In the genomic region with DNA sequence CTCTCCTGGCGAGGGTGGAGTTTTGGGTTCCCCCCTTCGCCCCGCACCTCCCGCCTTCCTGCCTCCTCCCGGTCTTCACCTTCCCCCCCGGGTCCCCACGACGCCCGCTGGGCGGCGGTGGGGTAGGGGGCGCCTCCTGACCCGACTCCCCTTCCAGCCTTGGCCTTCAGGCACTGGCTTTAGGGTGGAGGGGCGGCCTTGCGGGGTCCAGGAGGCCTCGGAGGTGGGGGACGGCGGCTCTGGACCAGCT, we compare ENCODE assay signal across 8 cellular contexts. TPM values are rescaled to one million over a fixed set of nuclear protein-coding genes. Genes with fewer than 3 reads are reported as not detected.
DNase-seq lines count a peak whose midpoint lies in the region; ATAC-seq, FAIRE-seq and TF ChIP-seq lines count a peak whose summit lies in the region.

No MANE protein-coding gene starts in this region.

- DNase-seq in GM19239 (ENCODE audit: insufficient read length, low spot score): peak; percentile 73
- no peak for DNase-seq in WTC11 (ENCODE audit: low spot score)
- no peak for DNase-seq in right cardiac atrium
- no peak for DNase-seq in smooth muscle cell (lab: John Stamatoyannopoulos, UW; ENCODE audit: unreplicated experiment)
- DNase-seq in LoVo (ENCODE audit: low spot score): no peak
- no peak for DNase-seq in urothelium cell line (ENCODE audit: low spot score)

- H3F3A ChIP-seq in smooth muscle cell (ENCODE audit: low read depth): no peaks in the 10 kb centered on the region

- H4K20me1 ChIP-seq in smooth muscle cell (ENCODE audit: low read depth): peaks cover 73% of the 10 kb centered on the region

- CTCF ChIA-PET in WTC11 (lab: Charles Lee): interaction anchor here (0.7 to 1.5 kb wide), 5 partner anchors 10 to 211 kb away, joined by 3 to 4 read pairs (median 3); a partner anchor contains a TSS

- peaks cover 73% of the 10 kb centered on the region for H3K79me2 ChIP-seq in smooth muscle cell (ENCODE audit: low read depth)

- peak overlapping the region; percentile 91 for H3K27ac ChIP-seq in right cardiac atrium (ENCODE audit: low read length)
- peak overlapping the region; percentile 7 for H3K27ac ChIP-seq in smooth muscle cell (ENCODE audit: low read depth)

- H3K9ac ChIP-seq in smooth muscle cell (ENCODE audit: low read depth): peak overlapping the region; percentile 78

- POLR2A ChIA-PET in WTC11 (lab: Charles Lee): interaction anchor here (1.2 kb wide), 1 partner anchor 10 kb away, joined by 4 read pairs; no protein-coding TSS in a partner anchor

- H3K27me3 Mint-ChIP-seq in WTC11 (ENCODE audit: low read depth): peaks cover 30% of the 10 kb centered on the region

- 1% methylated on average over 18 of the region's 18 CpGs for WGBS in right cardiac atrium
- 2% methylated on average over 10 of the region's 18 CpGs for WGBS in smooth muscle cell (ENCODE audit: low lambda C conversion rate)

- intact Hi-C loops in right cardiac atrium (cut with DNase I): loop anchor here (10.0 kb wide), 2 partner anchors 64 to 94 kb away; no protein-coding TSS in a partner anchor

- FAIRE-seq in GM19239 (lab: Jason Lieb, UNC): no peak
- FAIRE-seq in urothelium cell line (lab: Jason Lieb, UNC): no peak

- H3K36me3 Mint-ChIP-seq in WTC11: no peaks in the 10 kb centered on the region

- peak overlapping the region; percentile 69 for H3K4me3 ChIP-seq in right cardiac atrium (ENCODE audit: low read length)
- peak overlapping the region; percentile 79 for H3K4me3 ChIP-seq in smooth muscle cell

- peaks cover 6% of the 10 kb centered on the region for H3K4me1 Mint-ChIP-seq in WTC11

- H2AFZ ChIP-seq in smooth muscle cell (ENCODE audit: low read depth): no peak overlapping the region

- no peak; the same call in 1 of the 2 replicates for TF ChIP-seq CTCF in WTC11 (IDR thresholded peaks at IDR 0.05)
- TF ChIP-seq CTCF in smooth muscle cell (IDR thresholded peaks at IDR 0.05; ENCODE audit: borderline replicate concordance, insufficient read depth, poor library complexity, severe bottlenecking): no peak

- ATAC-seq in WTC11 (no peak; the same call in 1 of the 2 replicates), right cardiac atrium (peak in 1 of 2 donors; percentile 5), HG03108 (IDR thresholded peaks at IDR 0.05; ENCODE audit: unreplicated experiment) (no peak), HG03457 (IDR thresholded peaks at IDR 0.05; ENCODE audit: unreplicated experiment) (no peak)

- H3K9me3 Mint-ChIP-seq in WTC11: no peaks in the 10 kb centered on the region

- H3K27me3 ChIP-seq in right cardiac atrium (ENCODE audit: control insufficient read depth, insufficient read depth) (no peaks in the 10 kb centered on the region), smooth muscle cell (ENCODE audit: low read depth) (no peaks in the 10 kb centered on the region)

- peaks cover 4% of the 10 kb centered on the region for H3K4me1 ChIP-seq in right cardiac atrium (ENCODE audit: control insufficient read depth, insufficient read depth, low read length)
- H3K4me1 ChIP-seq in smooth muscle cell (ENCODE audit: low read depth): peaks cover 20% of the 10 kb centered on the region

- 0 out of 2 replicates have a peak overlapping the region, but pooled peaks have one; percentile 35 for H3K4me3 Mint-ChIP-seq in WTC11

- peak overlapping the region; percentile 98 for H3K4me2 ChIP-seq in smooth muscle cell

- no peaks in the 10 kb centered on the region for H3K36me3 ChIP-seq in smooth muscle cell (ENCODE audit: low read depth)

- no peak overlapping the region for H3K27ac Mint-ChIP-seq in WTC11

- no peaks in the 10 kb centered on the region for H3K9me3 ChIP-seq in right cardiac atrium (ENCODE audit: control insufficient read depth, low read length)
- no peaks in the 10 kb centered on the region for H3K9me3 ChIP-seq in smooth muscle cell (replicated peaks; ENCODE audit: low read depth)

TF ChIP-seq in WTC11, 78 proteins besides CTCF, POLR2A, EP300 and RAD21:
- TF ChIP-seq ZNF121 (CRISPR knock-in tag; IDR thresholded peaks at IDR 0.05): no peak
- TF ChIP-seq, protein P1, sequence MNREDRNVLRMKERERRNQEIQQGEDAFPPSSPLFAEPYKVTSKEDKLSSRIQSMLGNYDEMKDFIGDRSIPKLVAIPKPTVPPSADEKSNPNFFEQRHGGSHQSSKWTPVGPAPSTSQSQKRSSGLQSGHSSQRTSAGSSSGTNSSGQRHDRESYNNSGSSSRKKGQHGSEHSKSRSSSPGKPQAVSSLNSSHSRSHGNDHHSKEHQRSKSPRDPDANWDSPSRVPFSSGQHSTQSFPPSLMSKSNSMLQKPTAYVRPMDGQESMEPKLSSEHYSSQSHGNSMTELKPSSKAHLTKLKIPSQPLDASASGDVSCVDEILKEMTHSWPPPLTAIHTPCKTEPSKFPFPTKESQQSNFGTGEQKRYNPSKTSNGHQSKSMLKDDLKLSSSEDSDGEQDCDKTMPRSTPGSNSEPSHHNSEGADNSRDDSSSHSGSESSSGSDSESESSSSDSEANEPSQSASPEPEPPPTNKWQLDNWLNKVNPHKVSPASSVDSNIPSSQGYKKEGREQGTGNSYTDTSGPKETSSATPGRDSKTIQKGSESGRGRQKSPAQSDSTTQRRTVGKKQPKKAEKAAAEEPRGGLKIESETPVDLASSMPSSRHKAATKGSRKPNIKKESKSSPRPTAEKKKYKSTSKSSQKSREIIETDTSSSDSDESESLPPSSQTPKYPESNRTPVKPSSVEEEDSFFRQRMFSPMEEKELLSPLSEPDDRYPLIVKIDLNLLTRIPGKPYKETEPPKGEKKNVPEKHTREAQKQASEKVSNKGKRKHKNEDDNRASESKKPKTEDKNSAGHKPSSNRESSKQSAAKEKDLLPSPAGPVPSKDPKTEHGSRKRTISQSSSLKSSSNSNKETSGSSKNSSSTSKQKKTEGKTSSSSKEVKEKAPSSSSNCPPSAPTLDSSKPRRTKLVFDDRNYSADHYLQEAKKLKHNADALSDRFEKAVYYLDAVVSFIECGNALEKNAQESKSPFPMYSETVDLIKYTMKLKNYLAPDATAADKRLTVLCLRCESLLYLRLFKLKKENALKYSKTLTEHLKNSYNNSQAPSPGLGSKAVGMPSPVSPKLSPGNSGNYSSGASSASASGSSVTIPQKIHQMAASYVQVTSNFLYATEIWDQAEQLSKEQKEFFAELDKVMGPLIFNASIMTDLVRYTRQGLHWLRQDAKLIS (CRISPR knock-in tag; IDR thresholded peaks at IDR 0.05; ENCODE audit: borderline replicate concordance): no peak
- TF ChIP-seq SMAD4 (CRISPR knock-in tag; IDR thresholded peaks at IDR 0.05): no peak
- no peak for TF ChIP-seq FOXK1 (CRISPR knock-in tag; IDR thresholded peaks at IDR 0.05)
- TF ChIP-seq ETV6 (CRISPR knock-in tag; IDR thresholded peaks at IDR 0.05): no peak
- TF ChIP-seq ZNF232 (CRISPR knock-in tag; IDR thresholded peaks at IDR 0.05): no peak
- TF ChIP-seq MXD4 (CRISPR knock-in tag; IDR thresholded peaks at IDR 0.05; ENCODE audit: borderline replicate concordance): no peak
- no peak for TF ChIP-seq MYBL2 (CRISPR knock-in tag; IDR thresholded peaks at IDR 0.05)
- no peak for TF ChIP-seq TEAD1 (CRISPR knock-in tag; IDR thresholded peaks at IDR 0.05)
- no peak for TF ChIP-seq TP53 (CRISPR knock-in tag; IDR thresholded peaks at IDR 0.05)
- TF ChIP-seq ZNF219 (CRISPR knock-in tag; IDR thresholded peaks at IDR 0.05; ENCODE audit: borderline replicate concordance): no peak

RNA-seq across cellular contexts. Expression of a gene that starts 2.4 kb away (rescaled TPM):
- total RNA-seq in WTC11 (2021) (28.7 to 65.3 TPM (median 58.5 TPM) in 3 replicates), right cardiac atrium (10 to 100 TPM; 13.6 to 23.7 (median 18.0) TPM), smooth muscle cell (151 and 180 TPM in 2 replicates)
- polyA plus RNA-seq in right cardiac atrium (18.8 TPM), smooth muscle cell (83.3 and 96.1 TPM in 2 replicates)

RNA-seq across cellular contexts. Expression of a gene that starts 18.6 kb away (rescaled TPM):
- total RNA-seq in WTC11 (2021) (15.1 to 20.0 TPM (median 16.9 TPM) in 3 replicates), right cardiac atrium (10 to 100 TPM; 14.8 to 17.3 (median 16.5) TPM), smooth muscle cell (11.4 and 18.3 TPM in 2 replicates)
- polyA plus RNA-seq in right cardiac atrium (12.1 TPM), smooth muscle cell (23.1 and 34.6 TPM in 2 replicates)

RNA-seq across cellular contexts. Expression of a gene that starts 42.3 kb away (rescaled TPM):
- 101 to 111 TPM (median 107 TPM) in 3 replicates for total RNA-seq in WTC11 (2021)
- total RNA-seq in right cardiac atrium: 10 to 100 TPM; 68.8 to 81.7 (median 77.4) TPM
- 61.7 TPM for polyA plus RNA-seq in right cardiac atrium
- total RNA-seq in smooth muscle cell: 51.6 and 75.3 TPM in 2 replicates
- polyA plus RNA-seq in smooth muscle cell: 135 and 172 TPM in 2 replicates
